ENCODE assay signal across 8 cellular contexts in the genomic region with DNA sequence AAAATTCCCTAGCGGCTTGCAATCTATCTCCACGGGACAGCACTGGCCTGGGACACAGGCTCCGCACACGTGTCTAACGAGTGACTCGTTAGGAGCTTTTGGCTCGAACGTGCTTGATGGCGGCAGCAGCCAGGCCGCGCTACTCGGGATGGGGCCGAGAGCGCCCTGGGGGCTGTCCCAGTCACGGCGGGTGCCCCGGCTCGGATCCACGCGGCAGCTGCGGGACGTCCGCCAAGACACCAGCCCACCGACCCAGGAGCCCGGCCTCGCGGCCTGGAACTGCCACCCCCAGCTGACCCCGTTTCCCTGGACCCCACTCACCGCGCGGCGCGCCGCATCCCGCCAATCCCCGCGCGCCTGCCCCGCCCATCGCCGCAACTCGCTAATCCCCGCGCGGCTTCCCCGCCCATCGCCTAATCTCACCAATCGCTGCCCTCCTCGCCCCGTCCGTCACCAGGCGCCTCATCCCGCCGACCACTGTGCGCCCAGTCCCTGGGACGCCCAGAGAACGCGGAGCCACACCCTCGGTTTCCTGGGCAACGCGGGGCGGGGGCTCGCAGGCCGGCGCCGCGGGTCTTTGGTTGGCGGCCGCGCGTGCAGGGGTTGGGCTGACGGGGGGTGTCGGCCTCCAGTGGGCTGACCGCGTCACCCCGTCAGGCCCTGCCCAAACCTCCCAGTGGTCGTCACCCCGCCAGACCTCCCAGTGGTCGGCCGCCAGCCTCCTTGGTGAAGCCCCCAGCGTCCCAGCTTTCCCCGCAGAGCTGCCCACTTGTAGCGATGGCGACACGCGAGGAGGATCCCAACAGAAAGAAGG. TPM values are rescaled to one million over a fixed set of nuclear protein-coding genes. Genes with fewer than 3 reads are reported as not detected.
DNase-seq lines count a peak whose midpoint lies in the region; ATAC-seq and TF ChIP-seq lines count a peak whose summit lies in the region.

A gene (minus strand): TSS at position 359 of the 814 bp plus-strand sequence. CDS start 1,495 bp downstream, outside the sequence.

- peaks cover 8 to 24% (median 16%) of the 10 kb centered on the region in 4 donors for H3K4me1 ChIP-seq in liver (ENCODE audit: control insufficient read depth in 4 of 4, insufficient read depth in 4 of 4, low read length in 3 of 4)

- ATAC-seq in GM19372 (IDR thresholded peaks at IDR 0.05; ENCODE audit: low read depth, unreplicated experiment) (peak; percentile 99), HG03558 (IDR thresholded peaks at IDR 0.05; ENCODE audit: extremely low read depth, unreplicated experiment) (peak; percentile 96)

- under 1% methylated on average over 86 of the region's 86 CpGs for WGBS in liver

- H3K27me3 ChIP-seq in liver (ENCODE audit: control insufficient read depth in 4 of 4, insufficient read depth in 4 of 4, low read length in 3 of 4) = no peaks in the 10 kb centered on the region

- H3K9ac ChIP-seq in liver (ENCODE audit: low read depth in 1 of 2, low read length in 2 of 2) = peak within 1 kb of the TSS; percentile 49 to 85

- H3K4me3 ChIP-seq in liver (ENCODE audit: low read depth in 1 of 3, low read length in 3 of 3) = peak within 1 kb of the TSS; percentile 61 to 88 (median 72)

- DNase-seq in NCI-H748 treated with DMSO at 0.1 percent for 48 hours (lab: John Stamatoyannopoulos, UW) = peak; percentile 93
- DNase-seq in activated CD4-positive, alpha-beta T cell treated with anti-CD3 and anti-CD28 coated beads, Interleukin-2, amount 50 U/mL, for 48 hours = peak; percentile 98 to 99
- peak; percentile 88 to 98 for DNase-seq in dermis microvascular lymphatic vessel endothelial cell (ENCODE audit: low read depth in 2 of 2)
- DNase-seq in stimulated activated CD4-positive, alpha-beta T cell treated with anti-CD3 and anti-CD28 coated beads, Interleukin-4, amount 100 ng/mL, for 24 hours = peak; percentile 98

- no peak for TF ChIP-seq CTCF in C4-2B (conservative IDR thresholded peaks at IDR 0.05)
- peak; percentile 16 for TF ChIP-seq CTCF in liver (IDR thresholded peaks at IDR 0.05; ENCODE audit: low read depth, low read length, missing input control)

- H3K9me3 ChIP-seq in liver (ENCODE audit: control insufficient read depth in 4 of 4, low read length in 3 of 4) = no peaks in the 10 kb centered on the region

- H3K27ac ChIP-seq in C4-2B (peak within 1 kb of the TSS; percentile 86), liver (ENCODE audit: low read depth in 1 of 2, low read length in 2 of 2) (peak within 1 kb of the TSS; percentile 95 to 98)

- H3K36me3 ChIP-seq in liver (ENCODE audit: control insufficient read depth in 4 of 4, insufficient read depth in 3 of 4, low read depth in 1 of 4, low read length in 3 of 4) = peaks cover 0 to 13% (median 5%) of the 10 kb centered on the region in 4 donors

- no peak for TF ChIP-seq RAD21 in liver (IDR thresholded peaks at IDR 0.05)

TF ChIP-seq in liver, 16 proteins besides CTCF, POLR2A, EP300 and RAD21:
- TF ChIP-seq TAF1 (conservative IDR thresholded peaks at IDR 0.05) (no peak), EGR1 (IDR thresholded peaks at IDR 0.05; ENCODE audit: low read depth in 2 of 2) (no peak), FOXA2 (IDR thresholded peaks at IDR 0.05) (no peak), SP1 (IDR thresholded peaks at IDR 0.05) (peak; percentile 51), JUND (IDR thresholded peaks at IDR 0.05) (no peak), YY1 (IDR thresholded peaks at IDR 0.05) (peak; percentile 90), NR2F2 (IDR thresholded peaks at IDR 0.05) (no peak), HNF4G (IDR thresholded peaks at IDR 0.05) (no peak), RXRA (IDR thresholded peaks at IDR 0.05) (no peak), GABPA (IDR thresholded peaks at IDR 0.05 in 1 of 2, conservative IDR thresholded peaks at IDR 0.05 in 1 of 2) (peak in 1 of 2 donors; percentile 26), FOXA1 (IDR thresholded peaks at IDR 0.05) (peak; percentile 15), HNF4A (conservative IDR thresholded peaks at IDR 0.05) (peak in 1 of 2 donors; percentile 7)
- TF ChIP-seq, protein P1, sequence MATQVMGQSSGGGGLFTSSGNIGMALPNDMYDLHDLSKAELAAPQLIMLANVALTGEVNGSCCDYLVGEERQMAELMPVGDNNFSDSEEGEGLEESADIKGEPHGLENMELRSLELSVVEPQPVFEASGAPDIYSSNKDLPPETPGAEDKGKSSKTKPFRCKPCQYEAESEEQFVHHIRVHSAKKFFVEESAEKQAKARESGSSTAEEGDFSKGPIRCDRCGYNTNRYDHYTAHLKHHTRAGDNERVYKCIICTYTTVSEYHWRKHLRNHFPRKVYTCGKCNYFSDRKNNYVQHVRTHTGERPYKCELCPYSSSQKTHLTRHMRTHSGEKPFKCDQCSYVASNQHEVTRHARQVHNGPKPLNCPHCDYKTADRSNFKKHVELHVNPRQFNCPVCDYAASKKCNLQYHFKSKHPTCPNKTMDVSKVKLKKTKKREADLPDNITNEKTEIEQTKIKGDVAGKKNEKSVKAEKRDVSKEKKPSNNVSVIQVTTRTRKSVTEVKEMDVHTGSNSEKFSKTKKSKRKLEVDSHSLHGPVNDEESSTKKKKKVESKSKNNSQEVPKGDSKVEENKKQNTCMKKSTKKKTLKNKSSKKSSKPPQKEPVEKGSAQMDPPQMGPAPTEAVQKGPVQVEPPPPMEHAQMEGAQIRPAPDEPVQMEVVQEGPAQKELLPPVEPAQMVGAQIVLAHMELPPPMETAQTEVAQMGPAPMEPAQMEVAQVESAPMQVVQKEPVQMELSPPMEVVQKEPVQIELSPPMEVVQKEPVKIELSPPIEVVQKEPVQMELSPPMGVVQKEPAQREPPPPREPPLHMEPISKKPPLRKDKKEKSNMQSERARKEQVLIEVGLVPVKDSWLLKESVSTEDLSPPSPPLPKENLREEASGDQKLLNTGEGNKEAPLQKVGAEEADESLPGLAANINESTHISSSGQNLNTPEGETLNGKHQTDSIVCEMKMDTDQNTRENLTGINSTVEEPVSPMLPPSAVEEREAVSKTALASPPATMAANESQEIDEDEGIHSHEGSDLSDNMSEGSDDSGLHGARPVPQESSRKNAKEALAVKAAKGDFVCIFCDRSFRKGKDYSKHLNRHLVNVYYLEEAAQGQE (IDR thresholded peaks at IDR 0.05) = peak; percentile 5
- TF ChIP-seq, protein P2, sequence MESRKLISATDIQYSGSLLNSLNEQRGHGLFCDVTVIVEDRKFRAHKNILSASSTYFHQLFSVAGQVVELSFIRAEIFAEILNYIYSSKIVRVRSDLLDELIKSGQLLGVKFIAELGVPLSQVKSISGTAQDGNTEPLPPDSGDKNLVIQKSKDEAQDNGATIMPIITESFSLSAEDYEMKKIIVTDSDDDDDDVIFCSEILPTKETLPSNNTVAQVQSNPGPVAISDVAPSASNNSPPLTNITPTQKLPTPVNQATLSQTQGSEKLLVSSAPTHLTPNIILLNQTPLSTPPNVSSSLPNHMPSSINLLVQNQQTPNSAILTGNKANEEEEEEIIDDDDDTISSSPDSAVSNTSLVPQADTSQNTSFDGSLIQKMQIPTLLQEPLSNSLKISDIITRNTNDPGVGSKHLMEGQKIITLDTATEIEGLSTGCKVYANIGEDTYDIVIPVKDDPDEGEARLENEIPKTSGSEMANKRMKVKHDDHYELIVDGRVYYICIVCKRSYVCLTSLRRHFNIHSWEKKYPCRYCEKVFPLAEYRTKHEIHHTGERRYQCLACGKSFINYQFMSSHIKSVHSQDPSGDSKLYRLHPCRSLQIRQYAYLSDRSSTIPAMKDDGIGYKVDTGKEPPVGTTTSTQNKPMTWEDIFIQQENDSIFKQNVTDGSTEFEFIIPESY (IDR thresholded peaks at IDR 0.05) = no peak
- TF ChIP-seq, protein P3, sequence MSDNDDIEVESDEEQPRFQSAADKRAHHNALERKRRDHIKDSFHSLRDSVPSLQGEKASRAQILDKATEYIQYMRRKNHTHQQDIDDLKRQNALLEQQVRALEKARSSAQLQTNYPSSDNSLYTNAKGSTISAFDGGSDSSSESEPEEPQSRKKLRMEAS (IDR thresholded peaks at IDR 0.05) = no peak
- TF ChIP-seq, protein P4, sequence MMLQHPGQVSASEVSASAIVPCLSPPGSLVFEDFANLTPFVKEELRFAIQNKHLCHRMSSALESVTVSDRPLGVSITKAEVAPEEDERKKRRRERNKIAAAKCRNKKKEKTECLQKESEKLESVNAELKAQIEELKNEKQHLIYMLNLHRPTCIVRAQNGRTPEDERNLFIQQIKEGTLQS (IDR thresholded peaks at IDR 0.05) = no peak

RNA-seq across cellular contexts. Expression of the gene that starts here (rescaled TPM):
- total RNA-seq in dermis microvascular lymphatic vessel endothelial cell = 57.7 and 72.1 TPM in 2 replicates
- 10 to 100 TPM; 53.9 to 85.0 TPM for total RNA-seq in liver
- 100 to 1,000 TPM in 1 of 2 donors, 10 to 100 TPM in 1; 85.7 to 101 TPM for polyA plus RNA-seq in liver

Comparison
In these comparisons a context has a peak if more than half of its experiments do, and no peak if none do; other contexts are left out.
1. Peak in every context shown above with its lines: DNase-seq, ATAC-seq, H3K4me3 ChIP-seq and H3K27ac ChIP-seq.